Comparison of ENCODE assay signal across 16 cellular contexts in genomic region chr4:76302856-76303438, GRCh38. TPM values are rescaled to one million over a fixed set of nuclear protein-coding genes. Genes with fewer than 3 reads are reported as not detected.
DNase-seq lines count a peak whose midpoint lies in the region; ATAC-seq and TF ChIP-seq lines count a peak whose summit lies in the region.
"Had no signal": no experiment of that assay in that cellular context is flagged by ENCODE, and none has a peak within 500 bp of the region (broad histone marks: within the 10 kb centered on the region; RNA-seq: fewer than 3 reads in every experiment).

No MANE protein-coding gene starts in this region.

- no peak overlapping the region for H2BK5ac ChIP-seq in mesenchymal stem cell (ENCODE audit: low read depth, low read length, poor library complexity, severe bottlenecking)

- no peak overlapping the region for H2BK12ac ChIP-seq in mesenchymal stem cell (ENCODE audit: low read length in 2 of 2)

- in situ Hi-C loops in KBM-7 (cut with MboI; ENCODE audit: low pct_unique_long_range_greater_than_20kb, low sequenced_read_pairs): no loop called here

- no peak overlapping the region for H2BK15ac ChIP-seq in mesenchymal stem cell (ENCODE audit: low read depth, poor library complexity, severe bottlenecking)

- H3K27me3 ChIP-seq in mesenchymal stem cell (ENCODE audit: control insufficient read depth in 1 of 2, insufficient read depth in 1 of 2, low read length in 2 of 2): no peaks in the 10 kb centered on the region
- H3K27me3 ChIP-seq in right cardiac atrium (ENCODE audit: control insufficient read depth, insufficient read depth): no peaks in the 10 kb centered on the region
- H3K27me3 ChIP-seq in adrenal gland: no peaks in the 10 kb centered on the region

- H3K4me1 ChIP-seq in mesenchymal stem cell (ENCODE audit: control insufficient read depth, insufficient read depth, low read depth, low read length) (peaks cover 4% of the 10 kb centered on the region), right cardiac atrium (ENCODE audit: control insufficient read depth, insufficient read depth, low read length) (peaks cover 6% of the 10 kb centered on the region), adrenal gland (replicated peaks in 1 of 2) (peaks cover 4 to 40% of the 10 kb centered on the region in 2 donors)

- 63% methylated on average over 2 of the region's 2 CpGs for WGBS in mesenchymal stem cell
- 59% methylated on average over 2 of the region's 2 CpGs for WGBS in right cardiac atrium
- WGBS in adrenal gland, 4 donors: 60 to 80% (median 63%) methylated on average over 2 of the region's 2 CpGs

- no peak overlapping the region for H3K14ac ChIP-seq in mesenchymal stem cell (ENCODE audit: low read length in 2 of 2)

- H2AK5ac ChIP-seq in mesenchymal stem cell (ENCODE audit: low read length, severe bottlenecking): no peak overlapping the region

- peaks cover 7% of the 10 kb centered on the region for H3K9me3 ChIP-seq in mesenchymal stem cell (ENCODE audit: control insufficient read depth, low read length)
- no peaks in the 10 kb centered on the region for H3K9me3 ChIP-seq in right cardiac atrium (ENCODE audit: control insufficient read depth, low read length)
- no peaks in the 10 kb centered on the region for H3K9me3 ChIP-seq in adrenal gland (replicated peaks in 1 of 3)

- no peak overlapping the region for H3K4me3 ChIP-seq in NB4 (ENCODE audit: low read depth, low read length)
- H3K4me3 ChIP-seq in mesenchymal stem cell (ENCODE audit: insufficient read depth in 1 of 2, low read depth in 1 of 2, low read length in 2 of 2): no peak overlapping the region
- H3K4me3 ChIP-seq in right cardiac atrium (ENCODE audit: low read length): no peak overlapping the region
- no peak overlapping the region for H3K4me3 ChIP-seq in adrenal gland
- H3K4me3 ChIP-seq: lung had no signal

- intact Hi-C loops in right cardiac atrium (cut with DNase I): loop anchor here in 2 of 4 donors (10.0 kb wide), 2 partner anchors 88 to 118 kb away; partner anchors contain the start of gene SCARB2 (in 1 of the 2)
- intact Hi-C loops in adrenal gland (cut with DNase I): loop anchor here (10.0 kb wide), 2 partner anchors 108 to 118 kb away; no protein-coding TSS in a partner anchor

- H3K36me3 ChIP-seq in mesenchymal stem cell (ENCODE audit: control insufficient read depth in 1 of 2, insufficient read depth in 2 of 2, low read depth in 1 of 2, low read length in 2 of 2): no peaks in the 10 kb centered on the region
- no peaks in the 10 kb centered on the region for H3K36me3 ChIP-seq in adrenal gland (replicated peaks in 1 of 2)

- H3K79me1 ChIP-seq in mesenchymal stem cell (replicated peaks; ENCODE audit: low read length, poor library complexity, severe bottlenecking): peaks cover 14% of the 10 kb centered on the region

- no peak overlapping the region for H2BK120ac ChIP-seq in mesenchymal stem cell (ENCODE audit: low read depth, low read length)

- TF ChIP-seq POLR2A in NB4 (IDR thresholded peaks at IDR 0.05; ENCODE audit: extremely low read depth, insufficient read length): no peak
- no peak for TF ChIP-seq POLR2A in adrenal gland (IDR thresholded peaks at IDR 0.05)

- no peak overlapping the region for H4K8ac ChIP-seq in mesenchymal stem cell (ENCODE audit: low read length)

- H3K23ac ChIP-seq in mesenchymal stem cell (ENCODE audit: low read length in 2 of 2): no peak overlapping the region

- H3K27ac ChIP-seq in mesenchymal stem cell (ENCODE audit: low read length, poor library complexity, severe bottlenecking) (no peak overlapping the region), right cardiac atrium (ENCODE audit: low read length) (no peak overlapping the region), adrenal gland (peak overlapping the region in 2 of 5 donors; percentile 54 to 83)

- no peak for TF ChIP-seq CTCF in NB4 (IDR thresholded peaks at IDR 0.05; ENCODE audit: low read depth, low read length)
- TF ChIP-seq CTCF in adrenal gland (IDR thresholded peaks at IDR 0.05): no peak

- H3K9ac ChIP-seq in mesenchymal stem cell (ENCODE audit: low read length): no peak overlapping the region

- H2AFZ ChIP-seq in mesenchymal stem cell (ENCODE audit: low read depth, low read length): no peak overlapping the region

- ATAC-seq in right cardiac atrium: no peak
- ATAC-seq: activated T-helper 17 cell treated with anti-CD3 and anti-CD28 coated beads, Interleukin-2, amount 50 U/mL, for 72 hours had no signal

- no peak overlapping the region for H4K91ac ChIP-seq in mesenchymal stem cell (ENCODE audit: low read length)

- DNase-seq in KBM-7 (peak; percentile 50), NB4 (ENCODE audit: low read depth) (peak; percentile 81), amniotic epithelial cell (ENCODE audit: low read depth) (peak; percentile 78), mesenchymal stem cell (peak; percentile 12), right cardiac atrium (no peak), adrenal gland (no peak), DMS53 (lab: John Stamatoyannopoulos, UW) (no peak)
- DNase-seq: activated CD4-positive, alpha-beta T cell treated with anti-CD3 and anti-CD28 coated beads for 48 hours; COR-L47; foreskin melanocyte; HCEC 1CT; NCI-H1694 treated with DMSO at 0.1 percent for 48 hours; RPMI8226 had no signal

- H3K18ac ChIP-seq in mesenchymal stem cell (ENCODE audit: low read depth in 1 of 2, low read length in 2 of 2): no peak overlapping the region

- H3K4ac ChIP-seq in mesenchymal stem cell (ENCODE audit: low read depth in 1 of 2, low read length in 2 of 2): no peak overlapping the region

- H3K4me2 ChIP-seq in mesenchymal stem cell (ENCODE audit: low read length, poor library complexity, severe bottlenecking): no peak overlapping the region

RNA-seq across cellular contexts. Expression of gene STBD1, which starts 3.6 kb away (rescaled TPM):
- polyA plus RNA-seq in mesenchymal stem cell (2013, experiment 1 of 2): 3.6 TPM
- 3.3 TPM for polyA plus RNA-seq in mesenchymal stem cell (2013, experiment 2 of 2)
- total RNA-seq in right cardiac atrium (10 to 100 TPM; 28.5 to 42.6 (median 31.3) TPM), adrenal gland (1 to 10 TPM; 1.5 to 6.3 (median 4.1) TPM)
- polyA plus RNA-seq in right cardiac atrium (33.8 TPM), adrenal gland (1 to 10 TPM; 1.0 to 4.3 (median 2.6) TPM)

RNA-seq across cellular contexts. Expression of gene FAM47E, which starts 51.4 kb away (rescaled TPM):
- polyA plus RNA-seq in mesenchymal stem cell (2013, experiment 1 of 2): 0.03 TPM
- polyA plus RNA-seq in mesenchymal stem cell (2013, experiment 2 of 2): 0.27 TPM
- 1 to 10 TPM; 2.6 to 3.3 (median 2.9) TPM for total RNA-seq in right cardiac atrium
- 4.5 TPM for polyA plus RNA-seq in right cardiac atrium
- total RNA-seq in adrenal gland: 1 to 10 TPM; 2.8 to 8.0 (median 4.7) TPM
- 10 to 100 TPM in 1 of 3 donors, 1 to 10 TPM in 2; 6.9 to 23.8 (median 7.7) TPM for polyA plus RNA-seq in adrenal gland
- total RNA-seq: activated T-helper 17 cell treated with anti-CD3 and anti-CD28 coated beads, Interleukin-2, amount 50 U/mL, for 72 hours; M059J had no signal

Comparison
In these comparisons a context has a peak if more than half of its experiments do, and no peak if none do; other contexts are left out.
1. DNase-seq: peak in KBM-7 (single experiment), NB4 (single experiment), amniotic epithelial cell (single experiment) and mesenchymal stem cell (single experiment); none in right cardiac atrium (0 of 3), adrenal gland (0 of 7) and DMS53 (single experiment).
2. RNA of gene STBD1, which starts 3.6 kb away (total RNA-seq): 28.5 to 42.6 TPM in right cardiac atrium; 1.5 to 6.3 TPM in adrenal gland; every median in the first group is over 4 times any median in the second.